In the genomic region with DNA sequence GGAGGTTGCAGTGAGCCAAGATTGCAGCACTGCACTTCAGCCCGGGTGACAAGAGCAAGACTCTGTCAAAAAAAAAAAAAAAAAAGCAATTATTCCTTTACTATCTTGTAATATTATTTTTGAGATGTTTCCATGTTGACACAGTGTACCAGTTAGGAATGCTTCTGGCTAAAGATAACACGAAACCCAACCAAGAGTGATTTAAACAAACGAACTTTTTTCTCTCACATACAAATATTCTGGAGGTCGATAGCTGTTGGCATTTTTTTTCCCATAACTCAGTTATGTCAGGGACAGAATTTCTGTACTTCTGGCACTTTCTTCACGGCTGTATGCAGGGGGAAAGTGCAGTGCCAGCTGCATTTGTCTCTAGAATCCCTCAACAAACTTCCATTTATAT, we compare ENCODE assay signal across 21 cellular contexts. TPM values are rescaled to one million over a fixed set of nuclear protein-coding genes. Genes with fewer than 3 reads are reported as not detected.
DNase-seq lines count a peak whose midpoint lies in the region; ATAC-seq, FAIRE-seq and TF ChIP-seq lines count a peak whose summit lies in the region.
"Had no signal": no experiment of that assay in that cellular context is flagged by ENCODE, and none has a peak within 500 bp of the region (broad histone marks: within the 10 kb centered on the region; RNA-seq: fewer than 3 reads in every experiment).

No MANE protein-coding gene starts in this region.

- no peak for TF ChIP-seq RAD21 in SK-N-SH (IDR thresholded peaks at IDR 0.05; ENCODE audit: low read length)
- no peak for TF ChIP-seq RAD21 in K562 (CRISPR knock-in tag; conservative IDR thresholded peaks at IDR 0.05 in 1 of 2, IDR thresholded peaks at IDR 0.05 in 1 of 2)

- H3K79me2 ChIP-seq in SK-N-SH (ENCODE audit: insufficient read depth) (no peaks in the 10 kb centered on the region), K562 (ENCODE audit: control insufficient read depth, insufficient read depth, low read length) (no peaks in the 10 kb centered on the region)

- DNase-seq in SK-N-SH (no peak), K562 (ENCODE audit: extremely low read depth in 1 of 4, low spot score in 3 of 4) (no peak), pancreas (no peak), NCI-H2227 treated with DMSO at 0.1 percent for 48 hours (lab: John Stamatoyannopoulos, UW) (no peak), D721Med (ENCODE audit: insufficient read length, low spot score) (no peak)
- DNase-seq: Caco-2; CD4-positive, CD25-positive, alpha-beta regulatory T cell; CD8-positive, alpha-beta T cell; DMS53; DMS79 treated with DMSO at 0.1 percent for 48 hours; GM23248; H9 had no signal

- no peak for ATAC-seq in SK-N-SH treated with all-trans-retinoic acid at 6 μM for 48 hours
- no peak for ATAC-seq in K562
- peak in 3 of 4 donors; percentile 28 to 73 (median 70) for ATAC-seq in pancreas
- ATAC-seq: CD8-positive, alpha-beta T cell; HCT116 had no signal

- 60% methylated on average over 5 of the region's 5 CpGs for WGBS in SK-N-SH (ENCODE audit: low lambda C conversion rate)
- WGBS in K562 (ENCODE audit: insufficient coverage, low coverage, missing lambda C conversion rate) = 5% methylated on average over 5 of the region's 5 CpGs
- 8 to 14% methylated on average over 5 of the region's 5 CpGs for WGBS in pancreas, 2 donors

- H3K4me1 ChIP-seq in SK-N-SH (ENCODE audit: control insufficient read depth in 1 of 2, insufficient read depth in 2 of 2, low read depth in 1 of 2, low read length in 1 of 2) (no peaks in the 10 kb centered on the region), K562 (replicated peaks in 1 of 2; ENCODE audit: control insufficient read depth in 2 of 2, insufficient read depth in 2 of 2, low read length in 2 of 2) (no peaks in the 10 kb centered on the region), pancreas (no peaks in the 10 kb centered on the region)
- H3K4me1 ChIP-seq: BLaER1 had no signal

- in situ Hi-C loops in K562 (cut with MboI) = no loop called here

- intact Hi-C loops in K562 (cut with micrococcal nuclease) = no loop called here
- intact Hi-C loops in pancreas (cut with DNase I) = no loop called here

- H3K27ac ChIP-seq in SK-N-SH (ENCODE audit: low read depth in 2 of 2, low read length in 1 of 2) = no peak overlapping the region
- no peak overlapping the region for H3K27ac ChIP-seq in K562 (ENCODE audit: extremely low read depth, low read depth, low read length)
- peak overlapping the region in 1 of 4 donors; percentile 2 for H3K27ac ChIP-seq in pancreas
- H3K27ac ChIP-seq: 22Rv1, BLaER1, C4-2B, GM23248 had no signal

- H3K27me3 ChIP-seq in SK-N-SH (ENCODE audit: insufficient read depth) (no peaks in the 10 kb centered on the region), K562 (ENCODE audit: control insufficient read depth in 2 of 2, insufficient read depth in 2 of 2, low read length in 2 of 2) (no peaks in the 10 kb centered on the region), pancreas (no peaks in the 10 kb centered on the region)
- H3K27me3 ChIP-seq: BLaER1 had no signal

- H4K20me1 ChIP-seq in SK-N-SH (ENCODE audit: insufficient read depth) = no peaks in the 10 kb centered on the region
- no peaks in the 10 kb centered on the region for H4K20me1 ChIP-seq in K562 (replicated peaks; ENCODE audit: control insufficient read depth, insufficient read depth, low read length)
- H4K20me1 ChIP-seq: BLaER1 had no signal

- no peak overlapping the region for H2AFZ ChIP-seq in SK-N-SH (ENCODE audit: low read depth)
- H2AFZ ChIP-seq in K562 (ENCODE audit: low read depth, low read length) = 0 out of 2 replicates have a peak overlapping the region, but pooled peaks have one; percentile 9
- H2AFZ ChIP-seq: GM23248 had no signal

- H3K4me3 ChIP-seq in SK-N-SH (ENCODE audit: low read depth in 2 of 2, low read length in 1 of 2) (no peak overlapping the region), K562 (no peak overlapping the region), pancreas (no peak overlapping the region)
- H3K4me3 ChIP-seq: BLaER1, GM23248 had no signal

- no peaks in the 10 kb centered on the region for H3F3A ChIP-seq in SK-N-SH (replicated peaks; ENCODE audit: insufficient read depth)

- no peaks in the 10 kb centered on the region for H3K9me2 ChIP-seq in SK-N-SH

- no peak for TF ChIP-seq POLR2A in K562 (conservative IDR thresholded peaks at IDR 0.05)

- POLR2A ChIA-PET in SK-N-SH (lab: Yijun Ruan, JAX) (interaction anchor here (0.6 kb wide), 2 partner anchors 8 to 934 kb away, joined by 3 to 8 read pairs; no protein-coding TSS in a partner anchor), K562 (lab: Yijun Ruan, JAX) (interaction anchor here (1.4 to 2.9 kb wide), 3 partner anchors 9 to 64 kb away, joined by 3 to 25 read pairs (median 5); a partner anchor contains a TSS)

- TF ChIP-seq CTCF in SK-N-SH (IDR thresholded peaks at IDR 0.05) = no peak
- no peak for TF ChIP-seq CTCF in K562 (IDR thresholded peaks at IDR 0.05 in 2 of 3, conservative IDR thresholded peaks at IDR 0.05 in 1 of 3; ENCODE audit: insufficient read depth in 2 of 3, low read depth in 1 of 3, low read length in 3 of 3)
- TF ChIP-seq CTCF in pancreas (IDR thresholded peaks at IDR 0.05) = no peak
- no peak for TF ChIP-seq CTCF in D721Med (IDR thresholded peaks at IDR 0.05; ENCODE audit: insufficient read depth, missing control alignments)

- CTCF ChIA-PET in SK-N-SH (lab: Yijun Ruan, JAX) = interaction anchor here (1.0 to 2.5 kb wide), 4 partner anchors 10 to 49 kb away, joined by 3 to 16 read pairs (median 10); a partner anchor contains a TSS
- CTCF ChIA-PET in K562 (lab: Yijun Ruan, JAX; ENCODE audit: low intra/inter-chr PET ratio) = no interaction called here

- no TSS peak for BruUV-seq in K562 (replicated peaks; lab: Mats Ljungman, UMichigan)

- no peaks in the 10 kb centered on the region for H3K36me3 ChIP-seq in SK-N-SH (replicated peaks in 1 of 2; ENCODE audit: control insufficient read depth in 1 of 2, insufficient read depth in 2 of 2, low read length in 1 of 2)
- no peaks in the 10 kb centered on the region for H3K36me3 ChIP-seq in K562 (ENCODE audit: control insufficient read depth, insufficient read depth, low read length)
- no peaks in the 10 kb centered on the region for H3K36me3 ChIP-seq in pancreas
- H3K36me3 ChIP-seq: BLaER1 had no signal

- no peak overlapping the region for H3K9ac ChIP-seq in SK-N-SH
- no peak overlapping the region for H3K9ac ChIP-seq in K562 (ENCODE audit: insufficient read depth in 1 of 2, low read depth in 2 of 2, low read length in 2 of 2)
- H3K9ac ChIP-seq: BLaER1, GM23248 had no signal

- TF ChIP-seq EP300 in SK-N-SH (IDR thresholded peaks at IDR 0.05; ENCODE audit: borderline replicate concordance in 1 of 2, low read depth in 1 of 2, low read length in 1 of 2) (no peak), K562 (IDR thresholded peaks at IDR 0.05; ENCODE audit: low read length) (no peak)

- H3K9me1 ChIP-seq in K562 (ENCODE audit: control insufficient read depth, insufficient read depth, low read length) = no peaks in the 10 kb centered on the region

- H3K9me3 ChIP-seq in SK-N-SH (no peaks in the 10 kb centered on the region), K562 (replicated peaks; ENCODE audit: control insufficient read depth, insufficient read depth, low read depth, low read length) (no peaks in the 10 kb centered on the region), pancreas (no peaks in the 10 kb centered on the region)
- H3K9me3 ChIP-seq: BLaER1, Caco-2 had no signal

- no peak for FAIRE-seq in K562 (lab: Jason Lieb, UNC)
- no peak for FAIRE-seq in pancreas (lab: Jason Lieb, UNC)
- FAIRE-seq in D721Med (lab: Jason Lieb, UNC) = no peak
- FAIRE-seq: A204.1, G401.6, GM12892, GM19239 had no signal

- H3K4me2 ChIP-seq in SK-N-SH (no peak overlapping the region), K562 (ENCODE audit: insufficient read depth, low read length) (no peak overlapping the region)
- H3K4me2 ChIP-seq: BLaER1 had no signal

TF ChIP-seq in SK-N-SH treated with all-trans-retinoic acid at 6 μM for 48 hours, 23 proteins besides CTCF, POLR2A, EP300 and RAD21:
- TF ChIP-seq ZNF8 (CRISPR knock-in tag; IDR thresholded peaks at IDR 0.05) (no peak), ISL1 (CRISPR knock-in tag; IDR thresholded peaks at IDR 0.05) (peak; percentile 14; the same call in 1 of the 2 replicates)

TF ChIP-seq in SK-N-SH, 30 proteins besides CTCF, POLR2A, EP300 and RAD21 (continues in another document):
- no peak for TF ChIP-seq FOXJ3 (CRISPR knock-in tag; IDR thresholded peaks at IDR 0.05)
- no peak for TF ChIP-seq POLR2AphosphoS5 (IDR thresholded peaks at IDR 0.05; ENCODE audit: low read depth, low read length)
- no peak for TF ChIP-seq NFIC (IDR thresholded peaks at IDR 0.05; ENCODE audit: borderline replicate concordance)
- no peak for TF ChIP-seq NRF1 (IDR thresholded peaks at IDR 0.05; ENCODE audit: low read depth, low read length)
- TF ChIP-seq TEAD4 (IDR thresholded peaks at IDR 0.05; ENCODE audit: borderline replicate concordance, insufficient read depth) = no peak

TF ChIP-seq in K562, 482 proteins besides CTCF, POLR2A, EP300 and RAD21 (continues in another document):
- no peak for TF ChIP-seq HNRNPLL (IDR thresholded peaks at IDR 0.05; ENCODE audit: low read depth, low read length, poor library complexity, severe bottlenecking)
- no peak for TF ChIP-seq ZNF311 (CRISPR knock-in tag; IDR thresholded peaks at IDR 0.05)

RNA-seq across cellular contexts. Expression of a gene that starts 9.9 kb away (rescaled TPM):
- 8.4 and 8.8 TPM in 2 replicates for polyA plus RNA-seq in SK-N-SH (2012; rRNA removed)
- 11.1 TPM in 2 replicates for polyA plus RNA-seq in SK-N-SH (2012; cell fraction: cytosol; rRNA removed)
- polyA plus RNA-seq in SK-N-SH (2012; cell fraction: nucleus; rRNA removed) = 7.6 and 11.9 TPM in 2 replicates
- 6.7 and 7.6 TPM in 2 replicates for total RNA-seq in K562 (2011; cell fraction: chromatin; rRNA removed; ENCODE audit: low replicate concordance)
- 3.9 and 4.3 TPM in 2 replicates for total RNA-seq in K562 (2011; cell fraction: nucleolus; rRNA removed)
- 4.7 and 5.0 TPM in 2 replicates for total RNA-seq in K562 (2011; cell fraction: nucleoplasm; rRNA removed)
- total RNA-seq in K562 (2014; rRNA removed) = 7.4 and 9.0 TPM in 2 replicates
- total RNA-seq in K562 (2014; rRNA removed; fragmentation: Illumina TruSeq; extraction: Trizol) = 12.6 and 14.6 TPM in 2 replicates
- total RNA-seq in K562 (2015; rRNA removed; fragmentation: Illumina TruSeq; extraction: Trizol) = 11.9 and 13.0 TPM in 2 replicates
- total RNA-seq in K562 (2021) = 17.6 and 19.0 TPM in 2 replicates
- polyA plus RNA-seq in K562 (2011; rRNA removed) = 5.7 and 7.0 TPM in 2 replicates
- 4.3 and 5.6 TPM in 2 replicates for polyA plus RNA-seq in K562 (2011; cell fraction: cytosol; rRNA removed)
- polyA plus RNA-seq in K562 (2011; cell fraction: nucleus; rRNA removed) = 3.7 and 3.9 TPM in 2 replicates
- polyA plus RNA-seq in K562 (2012) = 6.6 and 7.9 TPM in 2 replicates
- polyA plus RNA-seq in K562 (2014; fragmentation: Illumina TruSeq; extraction: Trizol) = 10.6 and 14.0 TPM in 2 replicates
- 1 to 10 TPM; 2.1 to 2.7 TPM for polyA plus RNA-seq in K562 (2014; fragmentation: Nextera tagmentation; extraction: Ambion mirVana)
- polyA plus RNA-seq in K562 (2014; rRNA removed) = 6.2 and 7.8 TPM in 2 replicates
- 14.7 and 16.9 TPM in 2 replicates for polyA minus RNA-seq in K562 (2011; rRNA and poly(A)+ RNA removed)
- 4.9 and 5.4 TPM in 2 replicates for polyA minus RNA-seq in K562 (2011; cell fraction: cytosol; rRNA and poly(A)+ RNA removed)
- 3.5 and 5.7 TPM in 2 replicates for polyA minus RNA-seq in K562 (2011; cell fraction: nucleus; rRNA and poly(A)+ RNA removed)
- 10 to 100 TPM in 1 of 6 donors, 1 to 10 TPM in 5; 5.6 to 11.6 (median 7.5) TPM for total RNA-seq in pancreas
- polyA plus RNA-seq in pancreas = 1 to 10 TPM; 1.9 to 3.4 TPM

Comparison
In these comparisons a context has a peak if more than half of its experiments do, and no peak if none do; other contexts are left out.
1. ATAC-seq: peak in pancreas (3 of 4); none in SK-N-SH treated with all-trans-retinoic acid at 6 μM for 48 hours (single experiment) and K562 (single experiment).